Comparison of ENCODE assay signal across 8 cellular contexts in the genomic region with DNA sequence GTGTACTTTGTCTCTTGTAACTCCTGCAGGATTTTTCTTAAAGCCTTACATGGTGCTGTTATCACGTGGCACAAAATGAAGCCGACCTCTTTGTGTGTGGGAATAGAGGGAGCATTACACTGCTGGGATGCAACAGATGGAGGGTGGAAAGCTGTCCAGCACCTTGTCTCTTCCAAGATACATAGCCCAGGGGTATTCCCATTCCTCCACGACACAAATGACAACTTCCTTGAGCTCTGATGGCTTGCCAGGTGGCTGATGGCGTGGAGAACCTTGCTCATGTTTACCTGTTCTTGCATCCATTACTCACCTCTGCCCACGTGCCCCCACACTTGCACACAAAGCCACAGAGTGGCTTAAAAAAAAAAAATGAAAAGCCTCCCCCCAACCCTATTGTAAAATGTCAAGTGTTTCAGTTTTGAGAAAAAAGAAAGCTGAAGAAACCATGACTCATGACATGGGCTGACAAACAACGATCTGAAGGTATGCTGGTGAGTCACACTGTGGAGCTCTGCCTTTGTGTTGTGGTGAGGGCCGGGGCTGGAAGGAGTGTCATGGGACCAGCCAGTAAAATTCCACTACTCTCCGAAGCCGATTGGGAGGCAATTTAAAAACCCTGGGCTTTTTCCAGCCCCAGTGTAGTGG. TPM values are rescaled to one million over a fixed set of nuclear protein-coding genes. Genes with fewer than 3 reads are reported as not detected.
A peak's percentile ranks its signal among the peaks of the same experiment; 100 is the strongest.
DNase-seq lines count a peak whose midpoint lies in the region; ATAC-seq and TF ChIP-seq lines count a peak whose summit lies in the region.

No MANE protein-coding gene starts in this region.

- no peaks in the 10 kb centered on the region for H3K27me3 Mint-ChIP-seq in nephron (ENCODE audit: low read depth)
- H3K27me3 Mint-ChIP-seq in stimulated activated naive CD8-positive, alpha-beta T cell treated with anti-CD3 and anti-CD28 coated beads, Interleukin-15, Interleukin-2, amounts not matched to agents 100 ng/mL and 50 ng/mL, for 24 hours: peaks cover 4% of the 10 kb centered on the region

- DNase-seq in OCI-M2 (lab: John Stamatoyannopoulos, UW; ENCODE audit: unreplicated experiment) (peak; percentile 63), esophagus squamous epithelium (lab: John Stamatoyannopoulos, UW) (peak; percentile 20)
- DNase-seq in activated T-cell treated with anti-CD3 and anti-CD28 coated beads, Interleukin-2, amount 50 U/mL, for 48 hours: peak; percentile 84 to 86

- no peaks in the 10 kb centered on the region for H4K20me1 ChIP-seq in BLaER1

- peak overlapping the region; percentile 22; the same call in 1 of the 2 replicates for H3K4me3 ChIP-seq in BLaER1
- H3K4me3 ChIP-seq in esophagus squamous epithelium: peak overlapping the region; percentile 9 to 52 (median 28)

- peaks cover 21% of the 10 kb centered on the region for H3K36me3 Mint-ChIP-seq in nephron (ENCODE audit: low read depth)
- H3K36me3 Mint-ChIP-seq in stimulated activated naive CD8-positive, alpha-beta T cell treated with anti-CD3 and anti-CD28 coated beads, Interleukin-15, Interleukin-2, amounts not matched to agents 100 ng/mL and 50 ng/mL, for 24 hours (ENCODE audit: low read depth): peaks cover 20% of the 10 kb centered on the region

- H3K4me1 Mint-ChIP-seq in nephron: peaks cover 18% of the 10 kb centered on the region
- H3K4me1 Mint-ChIP-seq in stimulated activated naive CD8-positive, alpha-beta T cell treated with anti-CD3 and anti-CD28 coated beads, Interleukin-15, Interleukin-2, amounts not matched to agents 100 ng/mL and 50 ng/mL, for 24 hours (ENCODE audit: low read depth): peaks cover 90% of the 10 kb centered on the region

- ATAC-seq in GM19438 (IDR thresholded peaks at IDR 0.05; ENCODE audit: low read depth, unreplicated experiment): peak; percentile 46
- peak; percentile 37 for ATAC-seq in HG03558 (IDR thresholded peaks at IDR 0.05; ENCODE audit: extremely low read depth, unreplicated experiment)

- H3K9me3 ChIP-seq in BLaER1 (peaks cover 18% of the 10 kb centered on the region), esophagus squamous epithelium (no peaks in the 10 kb centered on the region)

- peaks cover 6% of the 10 kb centered on the region for H3K9me3 Mint-ChIP-seq in nephron
- H3K9me3 Mint-ChIP-seq in stimulated activated naive CD8-positive, alpha-beta T cell treated with anti-CD3 and anti-CD28 coated beads, Interleukin-15, Interleukin-2, amounts not matched to agents 100 ng/mL and 50 ng/mL, for 24 hours: peaks cover 8% of the 10 kb centered on the region

- intact Hi-C loops in esophagus squamous epithelium (cut with DNase I): loop anchor here (10.0 kb wide), 2 partner anchors 127 to 257 kb away; a partner anchor contains a TSS

- H3K4me3 Mint-ChIP-seq in nephron: peak overlapping the region; percentile 0 to 56 (median 18)
- H3K4me3 Mint-ChIP-seq in stimulated activated naive CD8-positive, alpha-beta T cell treated with anti-CD3 and anti-CD28 coated beads, Interleukin-15, Interleukin-2, amounts not matched to agents 100 ng/mL and 50 ng/mL, for 24 hours: peak overlapping the region; percentile 81

- TF ChIP-seq CTCF in esophagus squamous epithelium (IDR thresholded peaks at IDR 0.05): no peak
- no peak for TF ChIP-seq CTCF in nephron (IDR thresholded peaks at IDR 0.05; ENCODE audit: unreplicated experiment in 3 of 3)

- peak overlapping the region; percentile 70 for H3K4me2 ChIP-seq in BLaER1

- H3K36me3 ChIP-seq in BLaER1 (no peaks in the 10 kb centered on the region), esophagus squamous epithelium (no peaks in the 10 kb centered on the region)

- 6 to 17% methylated on average over 9 of the region's 9 CpGs for WGBS in esophagus squamous epithelium, 2 donors

- H3K4me1 ChIP-seq in BLaER1 (peaks cover 63% of the 10 kb centered on the region), esophagus squamous epithelium (peaks cover 23 to 59% (median 40%) of the 10 kb centered on the region in 3 donors)

- H3K27me3 ChIP-seq in BLaER1 (no peaks in the 10 kb centered on the region), esophagus squamous epithelium (no peaks in the 10 kb centered on the region)

- peak overlapping the region; percentile 85 to 91 (median 89) for H3K27ac Mint-ChIP-seq in nephron
- peak overlapping the region; percentile 100 for H3K27ac Mint-ChIP-seq in stimulated activated naive CD8-positive, alpha-beta T cell treated with anti-CD3 and anti-CD28 coated beads, Interleukin-15, Interleukin-2, amounts not matched to agents 100 ng/mL and 50 ng/mL, for 24 hours

- no peak for TF ChIP-seq POLR2A in esophagus squamous epithelium (IDR thresholded peaks at IDR 0.05)

- no peak overlapping the region; the same call in 1 of the 2 replicates for H3K9ac ChIP-seq in BLaER1

- peak overlapping the region; percentile 85 for H3K27ac ChIP-seq in BLaER1
- peak overlapping the region; percentile 83 to 94 (median 90) for H3K27ac ChIP-seq in esophagus squamous epithelium

RNA-seq across cellular contexts. Expression of a gene that starts 32.0 kb away (rescaled TPM):
- total RNA-seq in esophagus squamous epithelium: 100 to 1,000 TPM; 184 to 354 (median 297) TPM

Comparison
In these comparisons a context has a peak if more than half of its experiments do, and no peak if none do; other contexts are left out.
1. Peak in every context shown above with its lines: DNase-seq, ATAC-seq, H3K4me3 ChIP-seq and H3K27ac ChIP-seq.
2. DNase-seq: peak in every context shown above with its lines; median percentile 85 in activated T-cell treated with anti-CD3 and anti-CD28 coated beads, Interleukin-2, amount 50 U/mL, for 48 hours; 63 in OCI-M2; 20 in esophagus squamous epithelium.